8 cellular contexts compared by ENCODE assay signal in the genomic region with DNA sequence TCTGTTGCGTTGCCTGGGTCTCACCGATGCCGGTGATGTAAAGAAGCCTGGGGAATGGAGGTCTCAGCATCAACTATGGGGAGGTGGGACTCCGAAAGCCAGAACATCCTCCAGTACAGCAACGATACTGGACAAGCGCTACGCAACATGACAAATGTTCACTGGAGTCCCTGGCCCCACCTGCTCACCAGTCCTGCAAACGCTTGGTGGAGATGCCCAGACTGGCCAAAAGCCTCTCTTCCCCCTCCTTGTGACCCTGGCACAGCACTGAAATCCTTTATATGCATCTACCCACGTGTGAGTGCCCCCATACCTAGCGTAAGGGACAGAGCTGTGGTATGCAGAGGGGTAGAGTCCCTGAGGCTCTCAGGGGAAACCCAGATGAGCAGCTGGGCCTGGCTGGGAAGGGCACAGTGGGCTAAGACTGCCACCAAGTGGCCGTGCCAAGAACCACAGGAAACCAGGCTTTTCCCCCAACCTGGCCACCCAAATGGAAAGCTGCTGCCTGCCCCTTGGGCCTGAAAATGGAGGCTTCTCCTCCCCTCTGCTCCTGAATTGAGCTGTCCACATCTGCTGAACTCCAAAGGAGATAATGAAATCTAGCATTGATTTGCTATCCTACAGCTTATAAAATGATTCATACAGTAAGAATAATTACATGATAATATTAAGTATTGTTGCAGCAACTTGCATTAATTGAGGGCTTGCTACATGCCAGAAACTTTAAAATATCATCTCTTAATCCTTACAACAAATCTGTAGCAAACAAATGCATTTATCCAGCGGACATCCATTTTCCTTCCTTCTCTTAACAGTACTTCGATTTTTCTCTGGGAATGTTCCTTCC. TPM values are rescaled to one million over a fixed set of nuclear protein-coding genes. Genes with fewer than 3 reads are reported as not detected.
DNase-seq lines count a peak whose midpoint lies in the region; ATAC-seq and TF ChIP-seq lines count a peak whose summit lies in the region.

No MANE protein-coding gene starts in this region.

- TF ChIP-seq CTCF in psoas muscle (IDR thresholded peaks at IDR 0.05) = peak; percentile 89

- peak; percentile 87 for ATAC-seq in GM21526 (IDR thresholded peaks at IDR 0.05; ENCODE audit: low FRiP score, unreplicated experiment)
- peak; percentile 86 to 94 (median 88) for ATAC-seq in psoas muscle

- peaks cover 0 to 4% (median 0%) of the 10 kb centered on the region in 3 donors for H3K27me3 ChIP-seq in psoas muscle (ENCODE audit: insufficient read depth in 3 of 3, low read length in 2 of 3)

- intact Hi-C loops in head of caudate nucleus (cut with DNase I) = loop anchor here (5.0 to 10.0 kb wide), 3 partner anchors 635 to 1002 kb away; no protein-coding TSS in a partner anchor
- intact Hi-C loops in psoas muscle (cut with DNase I) = loop anchor here (1.0 to 10.0 kb wide), 8 partner anchors 172 to 1067 kb away; a partner anchor contains a TSS

- WGBS in psoas muscle, 3 donors = 52 to 65% (median 59%) methylated on average over 13 of the region's 13 CpGs

- no peak overlapping the region for H3K4me3 ChIP-seq in psoas muscle

- H3K4me1 ChIP-seq in psoas muscle = no peaks in the 10 kb centered on the region

- H3K27ac ChIP-seq in psoas muscle = no peak overlapping the region

- no peaks in the 10 kb centered on the region for H3K36me3 ChIP-seq in psoas muscle (ENCODE audit: insufficient read depth in 1 of 2, low read depth in 1 of 2)

- no peaks in the 10 kb centered on the region for H3K9me3 ChIP-seq in psoas muscle

- DNase-seq in EH (ENCODE audit: low read depth) (peak; percentile 64), HuH-7.5 (ENCODE audit: low spot score) (peak; percentile 38), RPMI8226 (peak; percentile 82), head of caudate nucleus (peak; percentile 52 to 90 (median 75)), psoas muscle (peak; percentile 53 to 77), GOT3 (lab: John Stamatoyannopoulos, UW) (no peak)
- DNase-seq in activated naive CD4-positive, alpha-beta T cell (lab: John Stamatoyannopoulos, UW) = peak; percentile 19 to 37 (median 22)

RNA-seq across cellular contexts. Expression of a gene that starts 24.8 kb away (rescaled TPM):
- 1 to 10 TPM; 3.2 to 7.7 (median 6.0) TPM for total RNA-seq in psoas muscle
- 1 to 10 TPM; 2.5 to 3.9 (median 2.7) TPM for polyA plus RNA-seq in psoas muscle
